Comparison of ENCODE assay signal across 26 cellular contexts in genomic region chr3:127450331-127450730, GRCh38.
DNase-seq lines count a peak whose midpoint lies in the region; ATAC-seq and TF ChIP-seq lines count a peak whose summit lies in the region.
"Had no signal": no experiment of that assay in that cellular context is flagged by ENCODE, and none has a peak within 500 bp of the region (broad histone marks: within the 10 kb centered on the region; RNA-seq: fewer than 3 reads in every experiment).

No MANE protein-coding gene starts in this region.

- H3F3A ChIP-seq in GM23248 (ENCODE audit: insufficient read depth): no peaks in the 10 kb centered on the region

- H3K4me2 ChIP-seq in GM23248 (ENCODE audit: unreplicated experiment): no peak overlapping the region

- no peaks in the 10 kb centered on the region for H3K9me2 ChIP-seq in GM23248 (ENCODE audit: insufficient read depth)

- peak; percentile 51 for DNase-seq in activated effector memory CD4-positive, alpha-beta T cell treated with anti-CD3 and anti-CD28 coated beads, Interleukin-2, amount 50 U/mL, for 16 hours
- DNase-seq in activated effector memory CD4-positive, alpha-beta T cell treated with Interleukin-2 at 50 U/mL for 16 hours: no peak
- DNase-seq in Peyer's patch: peak in 2 of 3 donors; percentile 15 to 18
- peak; percentile 49 for DNase-seq in mesenteric fat pad (ENCODE audit: low spot score)
- DNase-seq in stomach: peak; percentile 11
- DNase-seq in GM23248: no peak
- DNase-seq in kidney glomerular epithelial cell (lab: John Stamatoyannopoulos, UW): no peak
- DNase-seq: activated CD4-positive, alpha-beta T cell treated with anti-CD3 and anti-CD28 coated beads, Interleukin-2, amount 10 ng/mL, durations not matched to agents 24 days and 14 days; activated CD8-positive, alpha-beta memory T cell treated with anti-CD3 and anti-CD28 coated beads for 24 hours; activated gamma-delta T cell treated with Interleukin-2 at 50 U/mL for 16 hours; DMS79 treated with DMSO at 0.1 percent for 48 hours; GDM1; HCEC 1CT; mammary epithelial cell; NCI-H2029; NCI-H526; substantia nigra; T1000 had no signal

- H3K9me3 ChIP-seq in Peyer's patch: no peaks in the 10 kb centered on the region
- no peaks in the 10 kb centered on the region for H3K9me3 ChIP-seq in stomach
- H3K9me3 ChIP-seq in GM23248 (ENCODE audit: low read depth): no peaks in the 10 kb centered on the region
- H3K9me3 ChIP-seq: adrenal gland, neutrophil, psoas muscle had no signal

- in situ Hi-C loops in GM23248 (cut with MboI): loop anchor here (10.0 kb wide), 2 partner anchors 476 to 696 kb away; no protein-coding TSS in a partner anchor

- H2AFZ ChIP-seq in GM23248: no peak overlapping the region

- WGBS in stomach, 5 donors: 76 to 89% (median 87%) methylated on average over 6 to 8 of the region's 8 CpGs
- 75 to 79% methylated on average over 8 of the region's 8 CpGs for WGBS in GM23248 (ENCODE audit: low coverage in 1 of 2, low lambda C conversion rate in 2 of 2, missing lambda C conversion rate in 2 of 2), 2 experiments

- H3K27me3 ChIP-seq in Peyer's patch (peaks cover 0 to 2% of the 10 kb centered on the region in 2 donors), stomach (peaks cover 0 to 72% (median 20%) of the 10 kb centered on the region in 3 donors), GM23248 (replicated peaks; ENCODE audit: insufficient read depth) (peaks cover 39% of the 10 kb centered on the region; the same call in 1 of the 2 replicates)

- no peak overlapping the region for H3K4me3 ChIP-seq in Peyer's patch
- no peak overlapping the region for H3K4me3 ChIP-seq in stomach
- H3K4me3 ChIP-seq in GM23248: no peak overlapping the region
- H3K4me3 ChIP-seq: adrenal gland, dorsolateral prefrontal cortex, psoas muscle, SJSA1 had no signal

- intact Hi-C loops in stomach (cut with DNase I; ENCODE audit: low total_unique reads): no loop called here

- no peak for TF ChIP-seq EP300 in stomach (IDR thresholded peaks at IDR 0.05)

- H3K36me3 ChIP-seq in Peyer's patch: no peaks in the 10 kb centered on the region
- H3K36me3 ChIP-seq in stomach: no peaks in the 10 kb centered on the region
- H3K36me3 ChIP-seq in GM23248 (ENCODE audit: low read depth): no peaks in the 10 kb centered on the region
- H3K36me3 ChIP-seq: adrenal gland, neutrophil, SJSA1 had no signal

- no peak for TF ChIP-seq CTCF in Peyer's patch (IDR thresholded peaks at IDR 0.05)
- no peak for TF ChIP-seq CTCF in stomach (IDR thresholded peaks at IDR 0.05)

- H3K79me2 ChIP-seq in GM23248 (ENCODE audit: insufficient read depth): no peaks in the 10 kb centered on the region

- no peak overlapping the region for H3K27ac ChIP-seq in Peyer's patch
- no peak overlapping the region for H3K27ac ChIP-seq in stomach
- no peak overlapping the region for H3K27ac ChIP-seq in GM23248
- H3K27ac ChIP-seq: adrenal gland, dorsolateral prefrontal cortex, neutrophil, psoas muscle, SJSA1, VCaP had no signal

- H3K9ac ChIP-seq in GM23248: no peak overlapping the region

- no peaks in the 10 kb centered on the region for H4K20me1 ChIP-seq in GM23248 (ENCODE audit: insufficient read depth)

- no peak for ATAC-seq in GM21447 (IDR thresholded peaks at IDR 0.05; ENCODE audit: unreplicated experiment)
- ATAC-seq: psoas muscle; stimulated activated memory B cell treated with anti-CD40 and anti-IgM and Interleukin-4, amounts not matched to agents 10 μg/mL and 1 μg/mL and 100 μg/mL, for 72 hours had no signal

- peaks cover 0 to 3% (median 0%) of the 10 kb centered on the region in 4 donors for H3K4me1 ChIP-seq in Peyer's patch
- peaks cover 2 to 7% (median 5%) of the 10 kb centered on the region in 4 donors for H3K4me1 ChIP-seq in stomach
- H3K4me1 ChIP-seq in GM23248 (ENCODE audit: insufficient read depth): no peaks in the 10 kb centered on the region
- H3K4me1 ChIP-seq: psoas muscle had no signal

- TF ChIP-seq POLR2A in Peyer's patch (IDR thresholded peaks at IDR 0.05) (no peak), stomach (IDR thresholded peaks at IDR 0.05) (no peak)

Comparison
In these comparisons a context has a peak if more than half of its experiments do, and no peak if none do; other contexts are left out.
1. DNase-seq: peak in activated effector memory CD4-positive, alpha-beta T cell treated with anti-CD3 and anti-CD28 coated beads, Interleukin-2, amount 50 U/mL, for 16 hours (single experiment), Peyer's patch (2 of 3), mesenteric fat pad (single experiment) and stomach (single experiment); none in activated effector memory CD4-positive, alpha-beta T cell treated with Interleukin-2 at 50 U/mL for 16 hours (single experiment), GM23248 (single experiment) and kidney glomerular epithelial cell (single experiment).